ENCODE assay signal across 22 cellular contexts in the genomic region with DNA sequence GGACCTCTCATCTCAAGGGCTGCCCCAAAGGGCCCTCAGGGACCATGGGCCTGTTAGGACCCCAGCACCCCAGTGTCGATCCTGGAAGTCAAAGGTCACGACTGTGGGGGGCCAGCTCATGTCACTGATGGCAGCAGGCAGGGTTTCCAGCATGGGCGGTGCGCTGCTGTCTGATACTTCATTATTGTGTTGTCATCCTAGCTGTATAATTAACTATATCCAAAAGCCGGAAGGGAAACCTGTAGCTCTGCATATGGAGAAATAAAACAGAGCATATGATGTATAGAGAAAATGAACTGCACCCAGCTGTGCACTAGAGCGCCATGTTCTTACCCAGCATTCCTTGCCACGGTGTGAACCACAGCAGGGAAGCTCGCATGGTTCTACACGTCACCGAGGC.
"Had no signal": no experiment of that assay in that cellular context is flagged by ENCODE, and none has a peak within 500 bp of the region (broad histone marks: within the 10 kb centered on the region; RNA-seq: fewer than 3 reads in every experiment).

No MANE protein-coding gene starts in this region.

- H3K27me3 ChIP-seq: ascending aorta, cardiac muscle cell, sigmoid colon, tibial artery had no signal

- ATAC-seq: activated CD8-positive, alpha-beta T cell treated with anti-CD3 and anti-CD28 coated beads for 36 hours; activated T-cell treated with anti-CD3 and anti-CD28 coated beads, Interleukin-2, amount 50 U/mL, for 72 hours; left cardiac atrium; stimulated activated memory B cell treated with anti-CD40 and anti-IgM and Interleukin-4, amounts not matched to agents 10 μg/mL and 1 μg/mL and 100 μg/mL, for 72 hours; stimulated activated naive CD8-positive, alpha-beta T cell treated with anti-CD3 and anti-CD28 coated beads, Interleukin-15, amount 100 ng/mL, for 72 hours had no signal

- H3K36me3 ChIP-seq: cardiac muscle cell had no signal

- H3K9me3 ChIP-seq: ascending aorta, sigmoid colon, tibial artery had no signal

- H3K4me1 ChIP-seq: ascending aorta, sigmoid colon, tibial artery had no signal

- H3K27ac ChIP-seq: ascending aorta, cardiac muscle cell, epithelial cell of prostate, sigmoid colon, tibial artery had no signal

- DNase-seq: activated CD4-positive, alpha-beta T cell treated with anti-CD3 and anti-CD28 coated beads, Interleukin-2, amount 50 U/mL, for 1 hour; activated CD4-positive, CD25-positive, alpha-beta regulatory T cell treated with anti-CD3 and anti-CD28 coated beads, Interleukin-2, amount 50 U/mL, for 72 hours; activated CD8-positive, alpha-beta T cell treated with anti-CD3 and anti-CD28 coated beads for 36 hours; activated naive CD4-positive, alpha-beta T cell treated with anti-CD3 and anti-CD28 coated beads for 36 hours; activated naive CD8-positive, alpha-beta T cell treated with anti-CD3 and anti-CD28 coated beads, Interleukin-2, amount 10 ng/mL, durations not matched to agents 7 days and 5 days; activated T-cell treated with anti-CD3 and anti-CD28 coated beads for 4 hours; activated T-cell treated with anti-CD3 and anti-CD28 coated beads, Interleukin-2, amount 50 U/mL, for 72 hours; left cardiac atrium; naive B cell; occipital lobe; sigmoid colon; small intestine; stimulated activated CD4-positive, alpha-beta T cell treated with anti-CD3 and anti-CD28 coated beads, Interleukin-1b, Interleukin-23, amount 100 ng/mL, for 48 hours; stimulated activated CD4-positive, alpha-beta T cell treated with anti-CD3 and anti-CD28 coated beads, Interleukin-4, amount 100 ng/mL, for 4 hours; stimulated activated naive CD8-positive, alpha-beta T cell treated with anti-CD3 and anti-CD28 coated beads, Interleukin-15, amount 100 ng/mL, for 72 hours; substantia nigra; T-helper 2 cell had no signal

- H3K4me3 ChIP-seq: ascending aorta, cardiac muscle cell, sigmoid colon, tibial artery had no signal
